9 cellular contexts compared by ENCODE assay signal in the genomic region with DNA sequence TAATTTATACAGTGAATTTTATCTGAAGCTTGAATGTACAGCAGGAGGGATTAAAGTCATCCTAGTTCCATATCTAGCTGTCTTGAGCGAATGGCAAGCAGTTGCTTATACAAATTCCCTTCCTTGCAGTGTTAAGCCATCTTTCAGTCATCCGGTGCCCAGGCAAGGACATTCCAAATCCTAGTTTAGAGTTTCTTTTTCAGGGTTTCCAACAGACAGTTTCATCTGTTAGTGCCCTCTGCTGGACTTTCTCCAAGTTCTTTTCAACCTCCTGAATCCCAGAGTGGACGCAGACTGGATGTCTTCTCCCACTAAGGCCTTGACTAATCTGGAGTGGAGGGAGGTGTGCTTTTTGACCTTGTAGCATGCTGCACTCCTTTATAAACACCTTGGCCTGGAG.
A peak's percentile ranks its signal among the peaks of the same experiment; 100 is the strongest.
DNase-seq lines count a peak whose midpoint lies in the region; ATAC-seq and TF ChIP-seq lines count a peak whose summit lies in the region.
"Had no signal": no experiment of that assay in that cellular context is flagged by ENCODE, and none has a peak within 500 bp of the region (broad histone marks: within the 10 kb centered on the region; RNA-seq: fewer than 3 reads in every experiment).

No MANE protein-coding gene starts in this region.

- DNase-seq in NCI-H2227 (lab: John Stamatoyannopoulos, UW; ENCODE audit: unreplicated experiment), result peak; percentile 30
- no peak for DNase-seq in NCI-H2227 treated with DMSO at 0.1 percent for 48 hours (lab: John Stamatoyannopoulos, UW)
- peak; percentile 43 for DNase-seq in NB4 (ENCODE audit: low read depth)
- DNase-seq in brain microvascular endothelial cell, result peak; percentile 50
- peak; percentile 44 for DNase-seq in pons (ENCODE audit: low spot score)
- no peak for DNase-seq in NCI-H187 treated with DMSO at 0.1 percent for 48 hours (lab: John Stamatoyannopoulos, UW)
- DNase-seq: activated naive CD4-positive, alpha-beta T cell treated with anti-CD3 and anti-CD28 coated beads, Interleukin-2, amount 10 ng/mL, durations not matched to agents 7 days and 5 days had no signal

- ATAC-seq in GM18858 (IDR thresholded peaks at IDR 0.05; ENCODE audit: unreplicated experiment), result no peak
- no peak for ATAC-seq in GM21825 (IDR thresholded peaks at IDR 0.05; ENCODE audit: unreplicated experiment)

- H3K36me3 ChIP-seq in brain microvascular endothelial cell (replicated peaks), result no peaks in the 10 kb centered on the region

- no peak overlapping the region for H3K4me3 ChIP-seq in NB4 (ENCODE audit: low read depth, low read length)
- H3K4me3 ChIP-seq in brain microvascular endothelial cell (ENCODE audit: low read depth, low read length), result no peak overlapping the region

- H3K27me3 ChIP-seq in brain microvascular endothelial cell (replicated peaks), result no peaks in the 10 kb centered on the region

- H3K27ac ChIP-seq in brain microvascular endothelial cell, result peak overlapping the region; percentile 78

- no peak for TF ChIP-seq POLR2A in NB4 (IDR thresholded peaks at IDR 0.05; ENCODE audit: extremely low read depth, insufficient read length)

- TF ChIP-seq CTCF in NB4 (IDR thresholded peaks at IDR 0.05; ENCODE audit: low read depth, low read length) (peak; percentile 22), brain microvascular endothelial cell (IDR thresholded peaks at IDR 0.05; ENCODE audit: low read depth, low read length, missing control alignments) (peak; percentile 65)

- in situ Hi-C loops in brain microvascular endothelial cell (cut with HindIII; ENCODE audit: low pct_ligation_motif_present, low sequenced_read_pairs), result no loop called here

Comparison
In these comparisons a context has a peak if more than half of its experiments do, and no peak if none do; other contexts are left out.
1. DNase-seq: peak in NCI-H2227 (single experiment), NB4 (single experiment), brain microvascular endothelial cell (single experiment) and pons (single experiment); none in NCI-H2227 treated with DMSO at 0.1 percent for 48 hours (single experiment) and NCI-H187 treated with DMSO at 0.1 percent for 48 hours (single experiment).